ENCODE assay signal across 1 cellular context in genomic region chr3:25294406-25294805, GRCh38.
TF ChIP-seq lines count a peak whose summit lies in the region.

No MANE protein-coding gene starts in this region.

TF ChIP-seq in GM23338, 12 proteins besides CTCF, POLR2A, EP300 and RAD21 (continued from another document):
- TF ChIP-seq REST (IDR thresholded peaks at IDR 0.05; ENCODE audit: unreplicated experiment) (no peak), ZNF114 (CRISPR knock-in tag; IDR thresholded peaks at IDR 0.05) (no peak)
